8 cellular contexts compared by ENCODE assay signal in the genomic region with DNA sequence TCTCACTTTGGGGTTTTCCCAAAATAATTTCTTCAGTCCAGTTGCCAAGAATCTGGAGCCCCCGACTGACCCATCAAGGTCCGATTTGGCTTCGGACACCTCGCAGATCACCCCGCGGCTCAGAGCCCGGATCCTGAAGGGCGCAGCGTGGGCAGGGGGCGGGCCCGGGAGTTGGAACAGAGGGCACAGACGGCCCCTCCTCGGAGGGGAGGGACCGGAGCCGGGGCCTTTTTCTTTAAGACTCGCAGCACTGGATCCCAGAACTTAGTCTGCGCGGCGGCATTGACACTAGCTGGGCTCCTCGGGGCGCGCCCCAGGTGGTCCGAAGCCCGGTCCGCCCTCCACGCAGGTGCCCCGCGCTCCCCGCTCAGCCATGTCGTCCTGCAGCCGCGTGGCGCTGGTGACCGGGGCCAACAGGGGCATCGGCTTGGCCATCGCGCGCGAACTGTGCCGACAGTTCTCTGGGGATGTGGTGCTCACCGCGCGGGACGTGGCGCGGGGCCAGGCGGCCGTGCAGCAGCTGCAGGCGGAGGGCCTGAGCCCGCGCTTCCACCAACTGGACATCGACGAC. TPM values are rescaled to one million over a fixed set of nuclear protein-coding genes. Genes with fewer than 3 reads are reported as not detected.
DNase-seq lines count a peak whose midpoint lies in the region; TF ChIP-seq lines count a peak whose summit lies in the region.

A gene (plus strand): TSS at position 260 of the 571 bp plus-strand sequence. CDS start 114 bp downstream, at position 374.

- H3K27me3 Mint-ChIP-seq in activated T-helper 1 cell treated with anti-CD3 and anti-CD28 coated beads, Interleukin-12 subunit alpha, Interleukin-12 subunit beta, Interleukin-2, Interleukin-4 antibody, amounts not matched to agents 30 ng/mL and 10 ng/mL and 1 ng/mL, durations not matched to agents 14 hours and 24 hours and 36 hours (ENCODE audit: insufficient read depth) = peaks cover 5% of the 10 kb centered on the region
- H3K27me3 Mint-ChIP-seq in nephron (ENCODE audit: low read depth) = peaks cover 77% of the 10 kb centered on the region

- peaks cover 15% of the 10 kb centered on the region for H3K36me3 Mint-ChIP-seq in activated T-helper 1 cell treated with anti-CD3 and anti-CD28 coated beads, Interleukin-12 subunit alpha, Interleukin-12 subunit beta, Interleukin-2, Interleukin-4 antibody, amounts not matched to agents 30 ng/mL and 10 ng/mL and 1 ng/mL, durations not matched to agents 14 hours and 24 hours and 36 hours (ENCODE audit: low read depth)
- no peaks in the 10 kb centered on the region for H3K36me3 Mint-ChIP-seq in nephron (ENCODE audit: low read depth)

- peak within 1 kb of the TSS; percentile 94 for H3K27ac Mint-ChIP-seq in activated T-helper 1 cell treated with anti-CD3 and anti-CD28 coated beads, Interleukin-12 subunit alpha, Interleukin-12 subunit beta, Interleukin-2, Interleukin-4 antibody, amounts not matched to agents 30 ng/mL and 10 ng/mL and 1 ng/mL, durations not matched to agents 14 hours and 24 hours and 36 hours
- H3K27ac Mint-ChIP-seq in nephron = peak within 1 kb of the TSS in 2 of 3 experiments; percentile 16 to 18

- DNase-seq in GM06990 (ENCODE audit: extremely low read depth, insufficient read length) (peak; percentile 39), NCI-H345 treated with DMSO at 0.1 percent for 48 hours (lab: John Stamatoyannopoulos, UW; ENCODE audit: unreplicated experiment) (peak; percentile 69), fibroblast of pulmonary artery (ENCODE audit: low read depth) (peak; percentile 36), tibial nerve (ENCODE audit: low spot score in 2 of 2) (peak; percentile 64 to 66), globus pallidus (ENCODE audit: low spot score) (no peak), DMS153 treated with DMSO at 0.1 percent for 48 hours (lab: John Stamatoyannopoulos, UW; ENCODE audit: unreplicated experiment) (no peak)
- DNase-seq in activated T-helper 1 cell treated with anti-CD3 and anti-CD28 coated beads, Interleukin-12 subunit alpha, Interleukin-12 subunit beta, Interleukin-2, Interleukin-4 antibody, amounts not matched to agents 30 ng/mL and 10 ng/mL and 1 ng/mL, durations not matched to agents 14 hours and 24 hours and 36 hours (ENCODE audit: low spot score) = peak; percentile 61

- intact Hi-C loops in activated T-helper 1 cell treated with anti-CD3 and anti-CD28 coated beads, Interleukin-12 subunit alpha, Interleukin-12 subunit beta, Interleukin-2, Interleukin-4 antibody, amounts not matched to agents 30 ng/mL and 10 ng/mL and 1 ng/mL, durations not matched to agents 14 hours and 24 hours and 36 hours (cut with micrococcal nuclease) = loop anchor here (1.0 to 10.0 kb wide), 8 partner anchors 21 to 850 kb away; a partner anchor contains a TSS

- peaks cover 0 to 36% (median 10%) of the 10 kb centered on the region in 4 donors for H3K4me1 ChIP-seq in tibial nerve

- H3K9me3 Mint-ChIP-seq in activated T-helper 1 cell treated with anti-CD3 and anti-CD28 coated beads, Interleukin-12 subunit alpha, Interleukin-12 subunit beta, Interleukin-2, Interleukin-4 antibody, amounts not matched to agents 30 ng/mL and 10 ng/mL and 1 ng/mL, durations not matched to agents 14 hours and 24 hours and 36 hours = no peaks in the 10 kb centered on the region
- no peaks in the 10 kb centered on the region for H3K9me3 Mint-ChIP-seq in nephron

- peaks cover 25% of the 10 kb centered on the region for H3K4me1 Mint-ChIP-seq in activated T-helper 1 cell treated with anti-CD3 and anti-CD28 coated beads, Interleukin-12 subunit alpha, Interleukin-12 subunit beta, Interleukin-2, Interleukin-4 antibody, amounts not matched to agents 30 ng/mL and 10 ng/mL and 1 ng/mL, durations not matched to agents 14 hours and 24 hours and 36 hours (ENCODE audit: low read depth)
- H3K4me1 Mint-ChIP-seq in nephron = peaks cover 19% of the 10 kb centered on the region

- peak in 1 of 2 donors; percentile 88 for TF ChIP-seq EP300 in tibial nerve (IDR thresholded peaks at IDR 0.05)

- peak in 1 of 2 donors; percentile 63 for TF ChIP-seq POLR2A in tibial nerve (IDR thresholded peaks at IDR 0.05)

- TF ChIP-seq CTCF in GM06990 (IDR thresholded peaks at IDR 0.05; ENCODE audit: insufficient read depth, low read length, poor library complexity, severe bottlenecking) = no peak
- no peak for TF ChIP-seq CTCF in fibroblast of pulmonary artery (IDR thresholded peaks at IDR 0.05; ENCODE audit: low read length, missing control alignments)
- TF ChIP-seq CTCF in nephron (IDR thresholded peaks at IDR 0.05; ENCODE audit: unreplicated experiment in 3 of 3) = no peak
- TF ChIP-seq CTCF in tibial nerve (IDR thresholded peaks at IDR 0.05) = peak in 1 of 5 experiments; percentile 16

- peak within 1 kb of the TSS; percentile 94 for H3K4me3 Mint-ChIP-seq in activated T-helper 1 cell treated with anti-CD3 and anti-CD28 coated beads, Interleukin-12 subunit alpha, Interleukin-12 subunit beta, Interleukin-2, Interleukin-4 antibody, amounts not matched to agents 30 ng/mL and 10 ng/mL and 1 ng/mL, durations not matched to agents 14 hours and 24 hours and 36 hours
- H3K4me3 Mint-ChIP-seq in nephron = peak within 1 kb of the TSS; percentile 78 to 92 (median 86)

- H3K9me3 ChIP-seq in tibial nerve = no peaks in the 10 kb centered on the region

- no peaks in the 10 kb centered on the region for H3K36me3 ChIP-seq in GM06990 (ENCODE audit: control insufficient read depth, insufficient read depth, low read length)
- peaks cover 0 to 22% (median 0%) of the 10 kb centered on the region in 3 donors for H3K36me3 ChIP-seq in tibial nerve

- WGBS in tibial nerve, 2 donors = 0 to 1% methylated on average over 38 to 53 of the region's 53 CpGs

- H3K27ac ChIP-seq in tibial nerve = peak within 1 kb of the TSS; percentile 80 to 100 (median 93)

- H3K4me3 ChIP-seq in GM06990 (replicated peaks; ENCODE audit: low read depth, low read length) = peak within 1 kb of the TSS; percentile 72
- peak within 1 kb of the TSS; percentile 61 for H3K4me3 ChIP-seq in fibroblast of pulmonary artery (replicated peaks; ENCODE audit: low read depth, low read length)
- peak within 1 kb of the TSS; percentile 60 to 98 (median 71) for H3K4me3 ChIP-seq in tibial nerve

- H3K27me3 ChIP-seq in GM06990 (replicated peaks; ENCODE audit: control insufficient read depth, insufficient read depth, low read length) (peaks cover 3% of the 10 kb centered on the region), tibial nerve (no peaks in the 10 kb centered on the region)

RNA-seq across cellular contexts. Expression of the gene that starts here (rescaled TPM):
- 16.4 and 16.9 TPM in 2 replicates for total RNA-seq in activated T-helper 1 cell treated with anti-CD3 and anti-CD28 coated beads, Interleukin-12 subunit alpha, Interleukin-12 subunit beta, Interleukin-2, Interleukin-4 antibody, amounts not matched to agents 30 ng/mL and 10 ng/mL and 1 ng/mL, durations not matched to agents 14 hours and 24 hours and 36 hours
- total RNA-seq in tibial nerve = 10 to 100 TPM; 22.8 to 53.0 (median 42.1) TPM

Comparison
In these comparisons a context has a peak if more than half of its experiments do, and no peak if none do; other contexts are left out.
1. DNase-seq: peak in GM06990 (single experiment), NCI-H345 treated with DMSO at 0.1 percent for 48 hours (single experiment), activated T-helper 1 cell treated with anti-CD3 and anti-CD28 coated beads, Interleukin-12 subunit alpha, Interleukin-12 subunit beta, Interleukin-2, Interleukin-4 antibody, amounts not matched to agents 30 ng/mL and 10 ng/mL and 1 ng/mL, durations not matched to agents 14 hours and 24 hours and 36 hours (single experiment), fibroblast of pulmonary artery (single experiment) and tibial nerve (2 of 2); none in globus pallidus (single experiment) and DMS153 treated with DMSO at 0.1 percent for 48 hours (single experiment).
2. Peak in every context shown above with its lines, with median percentiles within 50 percentile points of each other: H3K4me3 ChIP-seq.